Comparison of ENCODE assay signal across 11 cellular contexts in the genomic region with DNA sequence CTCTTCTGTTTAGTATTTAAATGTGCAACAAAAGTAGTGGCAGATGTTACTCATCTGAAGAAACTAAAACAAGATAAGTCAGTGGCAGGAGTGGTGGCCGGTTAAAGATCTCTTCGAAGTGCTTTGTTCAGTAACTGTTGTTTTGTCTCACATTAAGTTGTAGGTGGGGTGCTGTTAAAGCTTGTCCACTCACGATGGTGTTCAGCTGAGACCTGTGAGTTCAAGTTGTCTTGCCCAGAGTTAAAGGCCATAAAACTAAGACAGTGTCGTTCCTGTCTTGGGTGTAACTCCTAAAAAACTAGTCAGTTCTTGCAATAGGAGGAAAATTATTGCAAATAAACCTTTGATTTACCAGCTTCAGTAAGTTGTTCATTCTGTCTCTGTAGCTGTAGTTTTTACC. TPM values are rescaled to one million over a fixed set of nuclear protein-coding genes. Genes with fewer than 3 reads are reported as not detected.
DNase-seq lines count a peak whose midpoint lies in the region; ATAC-seq, FAIRE-seq and TF ChIP-seq lines count a peak whose summit lies in the region.
"Had no signal": no experiment of that assay in that cellular context is flagged by ENCODE, and none has a peak within 500 bp of the region (broad histone marks: within the 10 kb centered on the region; RNA-seq: fewer than 3 reads in every experiment).

No MANE protein-coding gene starts in this region.

- DNase-seq in NCI-H1417 (lab: John Stamatoyannopoulos, UW) (peak; percentile 49 to 78 (median 73)), NCI-H1417 treated with DMSO at 0.1 percent for 48 hours (lab: John Stamatoyannopoulos, UW) (no peak), bronchial epithelial cell (ENCODE audit: low read depth) (peak; percentile 30), right lobe of liver (no peak), GM20000 (ENCODE audit: low spot score) (no peak), A673 (ENCODE audit: low spot score) (no peak)
- DNase-seq in activated CD4-positive, alpha-beta T cell treated with anti-CD3 and anti-CD28 coated beads, Interleukin-2, amount 50 U/mL, for 1 hour = no peak
- DNase-seq: adrenal gland, upper lobe of left lung had no signal

- no peak overlapping the region for H3K4me3 ChIP-seq in bronchial epithelial cell (ENCODE audit: low read depth, low read length)
- no peak overlapping the region for H3K4me3 ChIP-seq in right lobe of liver
- H3K4me3 ChIP-seq in stomach smooth muscle (ENCODE audit: low read length in 2 of 2) = peak overlapping the region; percentile 37 to 74
- H3K4me3 ChIP-seq in A673 (ENCODE audit: low read depth, low read length, poor library complexity, severe bottlenecking) = no peak overlapping the region
- H3K4me3 ChIP-seq: upper lobe of left lung had no signal

- peak; percentile 93 for FAIRE-seq in bronchial epithelial cell (lab: Jason Lieb, UNC)

- BruUV-seq in A673 (replicated peaks; lab: Mats Ljungman, UMichigan) = no TSS peak

- CTCF ChIA-PET in A673 (lab: Charles Lee) = no interaction called here

- WGBS in right lobe of liver (ENCODE audit: insufficient coverage, low coverage, low lambda C conversion rate, missing lambda C conversion rate) = 33% methylated on average over 4 of the region's 4 CpGs

- POLR2A ChIA-PET in A673 (lab: Charles Lee; ENCODE audit: low non-redundant PET) = no interaction called here

- H3K9me3 ChIP-seq in right lobe of liver (no peaks in the 10 kb centered on the region), stomach smooth muscle (ENCODE audit: control insufficient read depth in 2 of 2, low read length in 2 of 2) (no peaks in the 10 kb centered on the region), A673 (ENCODE audit: low read depth, low read length, poor library complexity, severe bottlenecking) (no peaks in the 10 kb centered on the region)
- H3K9me3 ChIP-seq: adrenal gland, upper lobe of left lung had no signal

- H3K27me3 ChIP-seq in bronchial epithelial cell (ENCODE audit: control insufficient read depth, insufficient read depth, low read length) = no peaks in the 10 kb centered on the region
- H3K27me3 ChIP-seq in right lobe of liver = no peaks in the 10 kb centered on the region
- H3K27me3 ChIP-seq in stomach smooth muscle (ENCODE audit: control insufficient read depth in 1 of 2, insufficient read depth in 2 of 2, low read length in 2 of 2) = no peaks in the 10 kb centered on the region
- peaks cover 84% of the 10 kb centered on the region for H3K27me3 ChIP-seq in A673 (replicated peaks; ENCODE audit: insufficient read depth, low read depth, low read length, poor library complexity)
- H3K27me3 ChIP-seq: adrenal gland, upper lobe of left lung had no signal

- intact Hi-C loops in right lobe of liver (cut with DNase I) (loop anchor here in 1 of 2 donors (10.0 kb wide), 1 partner anchor 329 kb away; no protein-coding TSS in a partner anchor), A673 (cut with micrococcal nuclease; ENCODE audit: unreplicated experiment) (no loop called here)

- ATAC-seq in right lobe of liver = no peak

- H3K9ac ChIP-seq in stomach smooth muscle (ENCODE audit: low read length in 2 of 2) = peak overlapping the region; percentile 38 to 43

- H3K4me1 ChIP-seq in right lobe of liver (peaks cover 0 to 25% (median 3%) of the 10 kb centered on the region in 4 donors), stomach smooth muscle (ENCODE audit: control insufficient read depth, insufficient read depth, low read length) (no peaks in the 10 kb centered on the region), A673 (ENCODE audit: insufficient read depth, low read length, poor library complexity, severe bottlenecking) (no peaks in the 10 kb centered on the region)

- no peak for TF ChIP-seq POLR2A in right lobe of liver (IDR thresholded peaks at IDR 0.05)

- H3K27ac ChIP-seq in right lobe of liver = peak overlapping the region; percentile 4 to 80 (median 78)
- peak overlapping the region; percentile 85 for H3K27ac ChIP-seq in stomach smooth muscle (ENCODE audit: low read length)
- no peak overlapping the region for H3K27ac ChIP-seq in A673 (ENCODE audit: low read depth, low read length, poor library complexity, severe bottlenecking)

- no peak for TF ChIP-seq CTCF in bronchial epithelial cell (IDR thresholded peaks at IDR 0.05; ENCODE audit: insufficient read depth, low read length, severe bottlenecking)
- TF ChIP-seq CTCF in right lobe of liver (IDR thresholded peaks at IDR 0.05) = no peak
- no peak for TF ChIP-seq CTCF in GM20000 (IDR thresholded peaks at IDR 0.05; ENCODE audit: extremely low read depth, missing control alignments)
- no peak for TF ChIP-seq CTCF in A673 (conservative IDR thresholded peaks at IDR 0.05; ENCODE audit: low read depth, low read length)

- no peaks in the 10 kb centered on the region for H3K36me3 ChIP-seq in bronchial epithelial cell (ENCODE audit: control insufficient read depth, insufficient read depth, low read length)
- H3K36me3 ChIP-seq in right lobe of liver = no peaks in the 10 kb centered on the region
- H3K36me3 ChIP-seq in stomach smooth muscle (ENCODE audit: control insufficient read depth in 2 of 2, insufficient read depth in 2 of 2, low read length in 2 of 2) = no peaks in the 10 kb centered on the region
- H3K36me3 ChIP-seq in A673 (ENCODE audit: insufficient read depth, low read length, poor library complexity, severe bottlenecking) = no peaks in the 10 kb centered on the region
- H3K36me3 ChIP-seq: adrenal gland, upper lobe of left lung had no signal

RNA-seq across cellular contexts. Expression of gene FOXP2, which starts 0.9 kb away (rescaled TPM):
- total RNA-seq in bronchial epithelial cell (5.3 and 7.9 TPM in 2 replicates), right lobe of liver (1 to 10 TPM; 2.9 to 8.3 (median 4.4) TPM), A673 (2021) (not detected in 2 replicates)
- total RNA-seq: NCI-H460 had no signal

Comparison
In these comparisons a context has a peak if more than half of its experiments do, and no peak if none do; other contexts are left out.
1. DNase-seq: peak in NCI-H1417 (3 of 3) and bronchial epithelial cell (single experiment); none in NCI-H1417 treated with DMSO at 0.1 percent for 48 hours (single experiment), right lobe of liver (0 of 3), GM20000 (single experiment), A673 (single experiment) and activated CD4-positive, alpha-beta T cell treated with anti-CD3 and anti-CD28 coated beads, Interleukin-2, amount 50 U/mL, for 1 hour (single experiment).
2. H3K4me3 ChIP-seq: peak in stomach smooth muscle (2 of 2); none in bronchial epithelial cell (single experiment), right lobe of liver (0 of 3) and A673 (single experiment).